ENCODE assay signal across 9 cellular contexts in genomic region chr11:77046060-77046501, GRCh38. TPM values are rescaled to one million over a fixed set of nuclear protein-coding genes. Genes with fewer than 3 reads are reported as not detected.
A peak's percentile ranks its signal among the peaks of the same experiment; 100 is the strongest.
DNase-seq lines count a peak whose midpoint lies in the region; TF ChIP-seq lines count a peak whose summit lies in the region.
"Had no signal": no experiment of that assay in that cellular context is flagged by ENCODE, and none has a peak within 500 bp of the region (broad histone marks: within the 10 kb centered on the region; RNA-seq: fewer than 3 reads in every experiment).

No MANE protein-coding gene starts in this region.

- no peak overlapping the region for H3K27ac ChIP-seq in ectodermal cell (ENCODE audit: insufficient read depth, low read depth, low read length, poor library complexity, severe bottlenecking)
- H3K27ac ChIP-seq in tibial nerve = no peak overlapping the region
- H3K27ac ChIP-seq: BLaER1 had no signal

- H3K27me3 Mint-ChIP-seq in mesothelial cell of epicardium (ENCODE audit: low read depth) = peaks cover 34% of the 10 kb centered on the region

- TF ChIP-seq EP300 in tibial nerve (IDR thresholded peaks at IDR 0.05) = no peak

- H3K27me3 ChIP-seq in ectodermal cell (ENCODE audit: control insufficient read depth, insufficient read depth, low read length, poor library complexity, severe bottlenecking) (peaks cover 24% of the 10 kb centered on the region), tibial nerve (peaks cover 0 to 39% of the 10 kb centered on the region in 2 donors)
- H3K27me3 ChIP-seq: BLaER1 had no signal

- DNase-seq in DMS153 treated with DMSO at 0.1 percent for 48 hours (lab: John Stamatoyannopoulos, UW; ENCODE audit: unreplicated experiment) = peak; percentile 7
- no peak for DNase-seq in DMS153 (lab: John Stamatoyannopoulos, UW)
- peak; percentile 59 for DNase-seq in activated CD4-positive, alpha-beta T cell treated with anti-CD3 and anti-CD28 coated beads, Interleukin-2, amount 50 U/mL, for 1 hour
- DNase-seq in mesothelial cell of epicardium (ENCODE audit: low spot score in 2 of 2, unreplicated experiment in 2 of 2) = peak; percentile 54 to 79
- no peak for DNase-seq in tibial nerve (ENCODE audit: low spot score in 2 of 2)
- no peak for DNase-seq in dedifferentiated amniotic fluid mesenchymal stem cell (ENCODE audit: extremely low spot score)

- no peak overlapping the region for H3K27ac Mint-ChIP-seq in mesothelial cell of epicardium

- no peaks in the 10 kb centered on the region for H3K36me3 ChIP-seq in ectodermal cell (ENCODE audit: control insufficient read depth, insufficient read depth, low read length)
- H3K36me3 ChIP-seq in tibial nerve = no peaks in the 10 kb centered on the region
- H3K36me3 ChIP-seq: BLaER1 had no signal

- H3K9me3 ChIP-seq in ectodermal cell (ENCODE audit: control insufficient read depth, low read length) (no peaks in the 10 kb centered on the region), tibial nerve (no peaks in the 10 kb centered on the region)
- H3K9me3 ChIP-seq: BLaER1 had no signal

- H3K4me3 ChIP-seq in ectodermal cell (ENCODE audit: insufficient read depth, low read depth, low read length) = peak overlapping the region; percentile 3
- H3K4me3 ChIP-seq in tibial nerve = no peak overlapping the region
- H3K4me3 ChIP-seq: BLaER1 had no signal

- no peaks in the 10 kb centered on the region for H3K4me1 ChIP-seq in ectodermal cell (ENCODE audit: control insufficient read depth, insufficient read depth, low read length)
- peaks cover 0 to 18% (median 7%) of the 10 kb centered on the region in 4 donors for H3K4me1 ChIP-seq in tibial nerve

- no peak for TF ChIP-seq POLR2A in tibial nerve (IDR thresholded peaks at IDR 0.05)

- peak overlapping the region; percentile 5 for H3K4me3 Mint-ChIP-seq in mesothelial cell of epicardium

- H3K9me3 Mint-ChIP-seq in mesothelial cell of epicardium = no peaks in the 10 kb centered on the region

- H3K36me3 Mint-ChIP-seq in mesothelial cell of epicardium = no peaks in the 10 kb centered on the region

- peaks cover 10% of the 10 kb centered on the region for H3K4me1 Mint-ChIP-seq in mesothelial cell of epicardium

- peak; percentile 99 for TF ChIP-seq CTCF in LNCAP (IDR thresholded peaks at IDR 0.05)
- peak; percentile 87 for TF ChIP-seq CTCF in mesothelial cell of epicardium (IDR thresholded peaks at IDR 0.05; ENCODE audit: unreplicated experiment)
- TF ChIP-seq CTCF in tibial nerve (IDR thresholded peaks at IDR 0.05) = peak; percentile 54 to 75 (median 64)

- 6 to 8% methylated on average over 38 to 39 of the region's 39 CpGs for WGBS in ectodermal cell, 2 experiments
- 6 to 8% methylated on average over 32 to 38 of the region's 39 CpGs for WGBS in tibial nerve, 2 donors

RNA-seq across cellular contexts. Expression of gene B3GNT6, which starts 11.9 kb away (rescaled TPM):
- polyA plus RNA-seq in ectodermal cell (2013, experiment 1 of 4) = not detected
- polyA plus RNA-seq in ectodermal cell (2013, experiment 2 of 4) = not detected
- polyA plus RNA-seq in ectodermal cell (2013, experiment 3 of 4) = not detected
- polyA plus RNA-seq in ectodermal cell (2013, experiment 4 of 4) = not detected
- total RNA-seq in mesothelial cell of epicardium = not detected in 3 replicates
- not detected for total RNA-seq in tibial nerve

RNA-seq across cellular contexts. Expression of gene CAPN5, which starts 20.7 kb away (rescaled TPM):
- polyA plus RNA-seq in ectodermal cell (2013, experiment 1 of 4) = 14.3 TPM
- 15.5 TPM for polyA plus RNA-seq in ectodermal cell (2013, experiment 2 of 4)
- 13.3 TPM for polyA plus RNA-seq in ectodermal cell (2013, experiment 3 of 4)
- polyA plus RNA-seq in ectodermal cell (2013, experiment 4 of 4) = 12.8 TPM
- 16.1 to 18.3 TPM (median 16.5 TPM) in 3 replicates for total RNA-seq in mesothelial cell of epicardium
- total RNA-seq in tibial nerve = 10 to 100 TPM; 15.9 to 24.5 (median 19.8) TPM

RNA-seq across cellular contexts. Expression of gene OMP, which starts 56.6 kb away (rescaled TPM):
- not detected for polyA plus RNA-seq in ectodermal cell (2013, experiment 1 of 4)
- polyA plus RNA-seq in ectodermal cell (2013, experiment 2 of 4) = not detected
- not detected for polyA plus RNA-seq in ectodermal cell (2013, experiment 3 of 4)
- polyA plus RNA-seq in ectodermal cell (2013, experiment 4 of 4) = not detected
- total RNA-seq in mesothelial cell of epicardium = 0.80 to 1.5 TPM (median 1.4 TPM) in 3 replicates
- total RNA-seq in tibial nerve = 1 to 10 TPM in 1 of 4 donors, not detected in 3; 9.9 TPM

Comparison
In these comparisons a context has a peak if more than half of its experiments do, and no peak if none do; other contexts are left out.
1. DNase-seq: peak in DMS153 treated with DMSO at 0.1 percent for 48 hours (single experiment), activated CD4-positive, alpha-beta T cell treated with anti-CD3 and anti-CD28 coated beads, Interleukin-2, amount 50 U/mL, for 1 hour (single experiment) and mesothelial cell of epicardium (2 of 2); none in DMS153 (single experiment), tibial nerve (0 of 2) and dedifferentiated amniotic fluid mesenchymal stem cell (single experiment).
2. Peak in every context shown above with its lines, with median percentiles within 50 percentile points of each other: CTCF ChIP-seq.